ENCODE assay signal across 14 cellular contexts in genomic region chr11:72263363-72263762, GRCh38. TPM values are rescaled to one million over a fixed set of nuclear protein-coding genes. Genes with fewer than 3 reads are reported as not detected.
DNase-seq lines count a peak whose midpoint lies in the region; ATAC-seq and TF ChIP-seq lines count a peak whose summit lies in the region.
"Had no signal": no experiment of that assay in that cellular context is flagged by ENCODE, and none has a peak within 500 bp of the region (broad histone marks: within the 10 kb centered on the region; RNA-seq: fewer than 3 reads in every experiment).

No MANE protein-coding gene starts in this region.

- H3K27ac Mint-ChIP-seq in stimulated activated effector memory CD8-positive, alpha-beta T cell treated with anti-CD3 and anti-CD28 coated beads, Interleukin-12 subunit alpha, Interleukin-12 subunit beta, amount 100 ng/mL, for 72 hours: peak overlapping the region; percentile 53
- H3K27ac Mint-ChIP-seq: activated CD4-positive, alpha-beta memory T cell treated with anti-CD3 and anti-CD28 coated beads for 36 hours had no signal

- H3K36me3 Mint-ChIP-seq in stimulated activated effector memory CD8-positive, alpha-beta T cell treated with anti-CD3 and anti-CD28 coated beads, Interleukin-12 subunit alpha, Interleukin-12 subunit beta, amount 100 ng/mL, for 72 hours: no peaks in the 10 kb centered on the region
- H3K36me3 Mint-ChIP-seq: activated CD4-positive, alpha-beta memory T cell treated with anti-CD3 and anti-CD28 coated beads for 36 hours had no signal

- no peak overlapping the region for H3K4me3 Mint-ChIP-seq in stimulated activated effector memory CD8-positive, alpha-beta T cell treated with anti-CD3 and anti-CD28 coated beads, Interleukin-12 subunit alpha, Interleukin-12 subunit beta, amount 100 ng/mL, for 72 hours
- H3K4me3 Mint-ChIP-seq: activated CD4-positive, alpha-beta memory T cell treated with anti-CD3 and anti-CD28 coated beads for 36 hours had no signal

- DNase-seq in H4 (ENCODE audit: low spot score) (peak; percentile 24), RKO (ENCODE audit: low spot score) (peak; percentile 57), epithelial cell of esophagus (ENCODE audit: low read depth) (peak; percentile 67), substantia nigra (lab: John Stamatoyannopoulos, UW) (no peak), posterior cingulate gyrus (no peak), SK-N-DZ (ENCODE audit: low spot score) (no peak)
- DNase-seq in stimulated activated effector memory CD8-positive, alpha-beta T cell treated with anti-CD3 and anti-CD28 coated beads, Interleukin-12 subunit alpha, Interleukin-12 subunit beta, amount 100 ng/mL, for 72 hours (ENCODE audit: low spot score in 2 of 2): peak in 1 of 2 donors; percentile 38
- DNase-seq: activated CD4-positive, alpha-beta memory T cell treated with anti-CD3 and anti-CD28 coated beads for 36 hours; MG63; spleen; testis had no signal

- intact Hi-C loops in posterior cingulate gyrus (cut with DNase I): no loop called here

- H3K4me3 ChIP-seq in epithelial cell of esophagus (ENCODE audit: low read length): no peak overlapping the region
- H3K4me3 ChIP-seq: MG63, spleen, testis had no signal

- no peaks in the 10 kb centered on the region for H3K9me3 Mint-ChIP-seq in stimulated activated effector memory CD8-positive, alpha-beta T cell treated with anti-CD3 and anti-CD28 coated beads, Interleukin-12 subunit alpha, Interleukin-12 subunit beta, amount 100 ng/mL, for 72 hours
- H3K9me3 Mint-ChIP-seq: activated CD4-positive, alpha-beta memory T cell treated with anti-CD3 and anti-CD28 coated beads for 36 hours had no signal

- no peak for TF ChIP-seq CTCF in epithelial cell of esophagus (IDR thresholded peaks at IDR 0.05; ENCODE audit: insufficient read depth, low read depth, low read length, missing control alignments)

- ATAC-seq in stimulated activated effector memory CD8-positive, alpha-beta T cell treated with anti-CD3 and anti-CD28 coated beads, Interleukin-12 subunit alpha, Interleukin-12 subunit beta, amount 100 ng/mL, for 72 hours: peak; percentile 62

- peaks cover 7% of the 10 kb centered on the region for H3K4me1 Mint-ChIP-seq in stimulated activated effector memory CD8-positive, alpha-beta T cell treated with anti-CD3 and anti-CD28 coated beads, Interleukin-12 subunit alpha, Interleukin-12 subunit beta, amount 100 ng/mL, for 72 hours

- H3K27ac ChIP-seq in substantia nigra (ENCODE audit: low read depth, low read length, poor library complexity, severe bottlenecking): no peak overlapping the region
- H3K27ac ChIP-seq: HL-60, testis had no signal

RNA-seq across cellular contexts. Expression of gene PHOX2A, which starts 19.4 kb away (rescaled TPM):
- not detected in 2 replicates for total RNA-seq in H4 (2014; rRNA removed; shearing (Covaris generic))
- 477 and 500 TPM in 2 replicates for polyA plus RNA-seq in SK-N-DZ (2014; cell fraction: cytosol; rRNA removed)
- 496 and 514 TPM in 2 replicates for polyA plus RNA-seq in SK-N-DZ (2014; cell fraction: nucleus; rRNA removed)
- total RNA-seq: activated CD4-positive, alpha-beta memory T cell treated with anti-CD3 and anti-CD28 coated beads for 36 hours; lung microvascular endothelial cell; spleen; T-helper 1 cell treated with Interleukin-12 subunit alpha and Interleukin-12 subunit beta and Interleukin-4 antibody, amounts not matched to agents 30 ng/mL and 1 ng/mL, for 36 hours had no signal

RNA-seq across cellular contexts. Expression of gene INPPL1, which starts 38.8 kb away (rescaled TPM):
- 23.6 and 40.7 TPM in 2 replicates for total RNA-seq in H4 (2014; rRNA removed; shearing (Covaris generic))
- 17.5 and 22.8 TPM in 2 replicates for polyA plus RNA-seq in SK-N-DZ (2014; cell fraction: cytosol; rRNA removed)
- 91.0 and 116 TPM in 2 replicates for polyA plus RNA-seq in SK-N-DZ (2014; cell fraction: nucleus; rRNA removed)

RNA-seq across cellular contexts. Expression of gene FOLR2, which starts 46.8 kb away (rescaled TPM):
- total RNA-seq in H4 (2014; rRNA removed; shearing (Covaris generic)): not detected in 2 replicates
- not detected in 2 replicates for polyA plus RNA-seq in SK-N-DZ (2014; cell fraction: cytosol; rRNA removed)
- not detected in 2 replicates for polyA plus RNA-seq in SK-N-DZ (2014; cell fraction: nucleus; rRNA removed)
- total RNA-seq: activated CD4-positive, alpha-beta memory T cell treated with anti-CD3 and anti-CD28 coated beads for 36 hours; lung microvascular endothelial cell; T-helper 1 cell treated with Interleukin-12 subunit alpha and Interleukin-12 subunit beta and Interleukin-4 antibody, amounts not matched to agents 30 ng/mL and 1 ng/mL, for 36 hours had no signal

Comparison
In these comparisons a context has a peak if more than half of its experiments do, and no peak if none do; other contexts are left out.
1. DNase-seq: peak in H4 (single experiment), RKO (single experiment) and epithelial cell of esophagus (single experiment); none in substantia nigra (0 of 49), posterior cingulate gyrus (0 of 10) and SK-N-DZ (single experiment).